13 cellular contexts compared by ENCODE assay signal in the genomic region with DNA sequence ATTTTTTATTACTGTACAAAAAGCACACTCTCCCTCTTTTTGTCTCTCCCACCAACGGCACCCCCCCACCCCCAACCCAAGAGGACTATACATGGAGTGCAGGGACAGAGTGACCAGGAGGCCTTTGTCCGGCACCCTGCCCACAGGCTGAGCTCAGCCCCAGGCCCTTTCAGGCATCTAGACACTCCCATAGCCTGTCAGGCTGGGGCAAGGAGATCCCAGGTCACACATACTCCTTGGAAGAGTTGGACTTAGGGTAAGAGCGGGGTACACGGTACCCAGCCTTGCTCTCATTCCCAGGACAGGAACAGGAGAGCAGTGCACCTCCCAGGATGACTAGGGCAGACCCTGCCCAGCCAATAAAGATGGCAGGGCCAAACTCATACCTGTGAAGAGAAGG. TPM values are rescaled to one million over a fixed set of nuclear protein-coding genes. Genes with fewer than 3 reads are reported as not detected.
A peak's percentile ranks its signal among the peaks of the same experiment; 100 is the strongest.
DNase-seq lines count a peak whose midpoint lies in the region; ATAC-seq and TF ChIP-seq lines count a peak whose summit lies in the region.
"Had no signal": no experiment of that assay in that cellular context is flagged by ENCODE, and none has a peak within 500 bp of the region (broad histone marks: within the 10 kb centered on the region; RNA-seq: fewer than 3 reads in every experiment).

No MANE protein-coding gene starts in this region.

- H3K14ac ChIP-seq in neuronal stem cell (ENCODE audit: low read length), result no peak overlapping the region

- H3K9ac ChIP-seq in neuronal stem cell (ENCODE audit: low read depth, low read length, poor library complexity), result no peak overlapping the region

- peaks cover 90% of the 10 kb centered on the region for H3K36me3 Mint-ChIP-seq in Calu3 (ENCODE audit: insufficient read depth, unreplicated experiment)

- H3K4me2 ChIP-seq in neuronal stem cell (ENCODE audit: insufficient read depth, low read length, poor library complexity, severe bottlenecking), result no peak overlapping the region

- intact Hi-C loops in Calu3 (cut with micrococcal nuclease; ENCODE audit: unreplicated experiment), result no loop called here

- WGBS in neuronal stem cell (ENCODE audit: extremely low coverage in 2 of 2, insufficient read length in 2 of 2, insufficient replicate concordance in 1 of 2), 2 donors, result no CpG with 5 or more reads among the region's 4 CpGs

- DNase-seq in Calu3 (no peak), Peyer's patch (no peak), epithelial cell of prostate (ENCODE audit: low read depth, low spot score) (no peak), neuronal stem cell (ENCODE audit: low spot score) (no peak), NCI-H1417 treated with DMSO at 0.1 percent for 48 hours (lab: John Stamatoyannopoulos, UW) (no peak)
- DNase-seq: activated CD4-positive, alpha-beta T cell treated with anti-CD3 and anti-CD28 coated beads for 48 hours; DMS 273 treated with DMSO at 0.1 percent for 48 hours had no signal

- ATAC-seq in HG03025 (IDR thresholded peaks at IDR 0.05; ENCODE audit: low FRiP score, unreplicated experiment) (no peak), GM19324 (IDR thresholded peaks at IDR 0.05; ENCODE audit: low FRiP score, unreplicated experiment) (no peak), HG03196 (IDR thresholded peaks at IDR 0.05; ENCODE audit: unreplicated experiment) (no peak)
- ATAC-seq: left colon had no signal

- no peak overlapping the region for H2BK5ac ChIP-seq in neuronal stem cell (ENCODE audit: low read length)

- H2BK15ac ChIP-seq in neuronal stem cell (ENCODE audit: low read length), result no peak overlapping the region

- H2AK5ac ChIP-seq in neuronal stem cell (ENCODE audit: low read depth, low read length), result peak overlapping the region; percentile 88

- H3K4me1 ChIP-seq in Peyer's patch (peaks cover 0 to 31% (median 14%) of the 10 kb centered on the region in 4 donors), neuronal stem cell (ENCODE audit: control insufficient read depth in 2 of 2, insufficient read depth in 1 of 2, low read depth in 1 of 2, low read length in 2 of 2) (peaks cover 7 to 11% of the 10 kb centered on the region in 2 donors)

- H2BK12ac ChIP-seq in neuronal stem cell (ENCODE audit: low read length), result no peak overlapping the region

- H4K8ac ChIP-seq in neuronal stem cell (ENCODE audit: low read depth, low read length), result no peak overlapping the region

- no peaks in the 10 kb centered on the region for H3K9me3 Mint-ChIP-seq in Calu3 (ENCODE audit: low read depth, unreplicated experiment)

- no peak overlapping the region for H2AFZ ChIP-seq in neuronal stem cell (ENCODE audit: low read length)

- H3K4me3 ChIP-seq in Peyer's patch (peak overlapping the region in 3 of 4 donors; percentile 48 to 93 (median 79)), neuronal stem cell (ENCODE audit: low read length in 2 of 2) (no peak overlapping the region)

- TF ChIP-seq CTCF in Calu3 (IDR thresholded peaks at IDR 0.05; ENCODE audit: unreplicated experiment), result no peak
- TF ChIP-seq CTCF in Peyer's patch (IDR thresholded peaks at IDR 0.05), result no peak

- CTCF ChIA-PET in Calu3 (lab: Charles Lee), result no interaction called here

- no peak overlapping the region for H2BK120ac ChIP-seq in neuronal stem cell (ENCODE audit: low read depth, low read length)

- H3K27me3 ChIP-seq in Peyer's patch, result peaks cover 0 to 10% of the 10 kb centered on the region in 2 donors
- H3K27me3 ChIP-seq in neuronal stem cell (ENCODE audit: control insufficient read depth in 3 of 3, insufficient read depth in 3 of 3, low read depth in 1 of 3, low read length in 3 of 3), result peaks cover 20 to 45% (median 44%) of the 10 kb centered on the region in 3 experiments

- no peak overlapping the region for H3K23ac ChIP-seq in neuronal stem cell (ENCODE audit: low read depth, low read length, poor library complexity)

- H3K27me3 Mint-ChIP-seq in Calu3 (ENCODE audit: unreplicated experiment), result no peaks in the 10 kb centered on the region

- H3K27ac ChIP-seq in Peyer's patch (peak overlapping the region in 3 of 4 donors; percentile 82 to 99 (median 99)), epithelial cell of prostate (peak overlapping the region; percentile 99), neuronal stem cell (replicated peaks; ENCODE audit: low read length) (no peak overlapping the region)

- H3K27ac Mint-ChIP-seq in Calu3 (ENCODE audit: unreplicated experiment), result peak overlapping the region; percentile 90

- H3K79me1 ChIP-seq in neuronal stem cell (ENCODE audit: low read depth, low read length), result peaks cover 5% of the 10 kb centered on the region

- H4K91ac ChIP-seq in neuronal stem cell (ENCODE audit: low read depth, low read length, poor library complexity), result no peak overlapping the region

- no peak for TF ChIP-seq POLR2A in Peyer's patch (IDR thresholded peaks at IDR 0.05)

- peak overlapping the region; percentile 90 for H3K4me3 Mint-ChIP-seq in Calu3 (ENCODE audit: low read depth, unreplicated experiment)

- no TSS peak for BruUV-seq in Calu3 (replicated peaks; lab: Mats Ljungman, UMichigan)

- no peak overlapping the region for H3K4ac ChIP-seq in neuronal stem cell (ENCODE audit: low read length)

- H3K18ac ChIP-seq in neuronal stem cell (ENCODE audit: low read length), result no peak overlapping the region

- H3K9me3 ChIP-seq in Peyer's patch (no peaks in the 10 kb centered on the region), neuronal stem cell (replicated peaks in 1 of 2; ENCODE audit: control insufficient read depth in 2 of 2, insufficient read depth in 1 of 2, low read depth in 1 of 2, low read length in 2 of 2) (no peaks in the 10 kb centered on the region)
- H3K9me3 ChIP-seq: esophagus muscularis mucosa had no signal

- H3K4me1 Mint-ChIP-seq in Calu3 (ENCODE audit: low read depth, unreplicated experiment), result peaks cover 13% of the 10 kb centered on the region

- H3K36me3 ChIP-seq in Peyer's patch (peaks cover 0 to 37% (median 0%) of the 10 kb centered on the region in 3 donors), neuronal stem cell (replicated peaks in 1 of 2; ENCODE audit: control insufficient read depth in 2 of 2, insufficient read depth in 2 of 2, low read length in 2 of 2) (peaks cover 20 to 55% of the 10 kb centered on the region in 2 donors)

RNA-seq across cellular contexts. Expression of a gene that starts 2.1 kb away (rescaled TPM):
- total RNA-seq in Calu3 (2022) (266 and 314 TPM in 2 replicates), Peyer's patch (1,000 to 10,000 TPM in 1 of 4 donors, 100 to 1,000 TPM in 2, 10 to 100 TPM in 1; 80.0 to 1,052 (median 864) TPM)
- 0.10 TPM for polyA plus RNA-seq in neuronal stem cell (2013, experiment 1 of 2)
- polyA plus RNA-seq in neuronal stem cell (2013, experiment 2 of 2), result 0.11 TPM
- total RNA-seq: HT1080 had no signal

RNA-seq across cellular contexts. Expression of a gene that starts 8.1 kb away (rescaled TPM):
- total RNA-seq in Calu3 (2022) (20.3 and 21.3 TPM in 2 replicates), Peyer's patch (10 to 100 TPM; 15.1 to 75.1 (median 29.0) TPM)
- polyA plus RNA-seq in neuronal stem cell (2013, experiment 1 of 2), result 63.8 TPM
- polyA plus RNA-seq in neuronal stem cell (2013, experiment 2 of 2), result 61.6 TPM

RNA-seq across cellular contexts. Expression of a gene that starts 8.6 kb away (rescaled TPM):
- total RNA-seq in Calu3 (2022) (85.2 and 85.3 TPM in 2 replicates), Peyer's patch (10 to 100 TPM; 55.3 to 86.9 (median 76.4) TPM)
- polyA plus RNA-seq in neuronal stem cell (2013, experiment 1 of 2), result 138 TPM
- 137 TPM for polyA plus RNA-seq in neuronal stem cell (2013, experiment 2 of 2)

RNA-seq across cellular contexts. Expression of a gene that starts 17.9 kb away (rescaled TPM):
- total RNA-seq in Calu3 (2022) (183 and 188 TPM in 2 replicates), Peyer's patch (100 to 1,000 TPM; 288 to 521 (median 367) TPM)
- 974 TPM for polyA plus RNA-seq in neuronal stem cell (2013, experiment 1 of 2)
- 956 TPM for polyA plus RNA-seq in neuronal stem cell (2013, experiment 2 of 2)

RNA-seq across cellular contexts. Expression of a gene that starts 20.9 kb away (rescaled TPM):
- total RNA-seq in Calu3 (2022) (30.2 and 31.6 TPM in 2 replicates), Peyer's patch (10 to 100 TPM; 22.2 to 38.8 (median 35.1) TPM)
- 84.8 TPM for polyA plus RNA-seq in neuronal stem cell (2013, experiment 1 of 2)
- polyA plus RNA-seq in neuronal stem cell (2013, experiment 2 of 2), result 83.7 TPM

Comparison
In these comparisons a context has a peak if more than half of its experiments do, and no peak if none do; other contexts are left out.
1. H3K4me3 ChIP-seq: peak in Peyer's patch (3 of 4); none in neuronal stem cell (0 of 2).